Comparison of ENCODE assay signal across 24 cellular contexts in the genomic region with DNA sequence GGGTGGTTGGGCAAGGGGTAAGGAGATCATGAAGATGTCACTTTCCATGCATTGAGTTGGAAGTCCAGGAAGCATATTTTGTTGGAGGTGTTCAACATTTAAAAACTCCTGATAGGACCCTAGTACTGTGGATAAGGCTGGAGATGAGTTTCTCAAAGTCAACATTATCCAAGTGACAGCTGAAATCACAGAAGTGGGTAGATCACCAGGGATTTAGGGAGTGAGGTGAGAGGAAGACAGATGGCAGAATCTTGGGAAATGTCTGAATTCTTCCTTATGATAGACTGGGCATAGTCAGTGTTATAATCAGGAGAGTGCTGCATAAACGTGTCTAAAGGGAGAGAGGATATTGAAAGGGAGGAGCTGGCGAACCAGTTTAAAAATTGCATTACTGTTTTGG. TPM values are rescaled to one million over a fixed set of nuclear protein-coding genes. Genes with fewer than 3 reads are reported as not detected.
A peak's percentile ranks its signal among the peaks of the same experiment; 100 is the strongest.
DNase-seq lines count a peak whose midpoint lies in the region; ATAC-seq and TF ChIP-seq lines count a peak whose summit lies in the region.
"Had no signal": no experiment of that assay in that cellular context is flagged by ENCODE, and none has a peak within 500 bp of the region (broad histone marks: within the 10 kb centered on the region; RNA-seq: fewer than 3 reads in every experiment).

No MANE protein-coding gene starts in this region.

- no peak overlapping the region for H3K27ac Mint-ChIP-seq in neural crest cell (ENCODE audit: unreplicated experiment)
- H3K27ac Mint-ChIP-seq: CD4-positive, alpha-beta memory T cell; CD4-positive, CD25-positive, alpha-beta regulatory T cell; CD8-positive, alpha-beta memory T cell had no signal

- no peaks in the 10 kb centered on the region for H3K36me3 ChIP-seq in right atrium auricular region
- H3K36me3 ChIP-seq: BE2C, BLaER1 had no signal

- H3K4me3 Mint-ChIP-seq in neural crest cell, result peak overlapping the region; percentile 12
- H3K4me3 Mint-ChIP-seq: CD14-positive monocyte; CD4-positive, CD25-positive, alpha-beta regulatory T cell; CD8-positive, alpha-beta memory T cell had no signal

- TF ChIP-seq CTCF in neural crest cell (conservative IDR thresholded peaks at IDR 0.05), result no peak
- TF ChIP-seq CTCF in right atrium auricular region (IDR thresholded peaks at IDR 0.05), result no peak

- H3K27me3 ChIP-seq in right atrium auricular region, result no peaks in the 10 kb centered on the region
- H3K27me3 ChIP-seq: BE2C, BLaER1 had no signal

- no peak overlapping the region for H3K27ac ChIP-seq in right atrium auricular region
- H3K27ac ChIP-seq: BLaER1 had no signal

- no peaks in the 10 kb centered on the region for H3K9me3 ChIP-seq in right atrium auricular region
- H3K9me3 ChIP-seq: BE2C, BLaER1 had no signal

- H3K4me1 Mint-ChIP-seq in neural crest cell, result peaks cover 13% of the 10 kb centered on the region

- peaks cover 6% of the 10 kb centered on the region for H3K36me3 Mint-ChIP-seq in neural crest cell (ENCODE audit: low read depth)
- H3K36me3 Mint-ChIP-seq: CD14-positive monocyte; CD4-positive, alpha-beta memory T cell; CD4-positive, CD25-positive, alpha-beta regulatory T cell; CD8-positive, alpha-beta memory T cell had no signal

- peaks cover 4 to 26% of the 10 kb centered on the region in 2 donors for H3K4me1 ChIP-seq in right atrium auricular region
- H3K4me1 ChIP-seq: BE2C had no signal

- peaks cover 4% of the 10 kb centered on the region for H3K9me3 Mint-ChIP-seq in neural crest cell

- DNase-seq in LHCN-M2 (ENCODE audit: low read depth) (peak; percentile 69), neural crest cell (ENCODE audit: low read depth, low spot score) (no peak), HuH-7.5 (ENCODE audit: low spot score) (no peak), right atrium auricular region (ENCODE audit: low spot score) (no peak)
- DNase-seq: 8988T; ACHN; BE2C; C1 segment of cervical spinal cord; CD4-positive, alpha-beta memory T cell; CD4-positive, CD25-positive, alpha-beta regulatory T cell; CD8-positive, alpha-beta memory T cell; COR-L47; DMS 273 treated with DMSO at 0.1 percent for 48 hours; DMS153; DMS53; DMS79; DND-41; EL; GDM1 had no signal

- peak; percentile 45 for ATAC-seq in esophagus mucosa
- no peak for ATAC-seq in GM21390 (IDR thresholded peaks at IDR 0.05; ENCODE audit: unreplicated experiment)
- ATAC-seq: GM12878 had no signal

- H3K4me3 ChIP-seq in right atrium auricular region, result no peak overlapping the region
- H3K4me3 ChIP-seq: BLaER1, GM12878 had no signal

- no peaks in the 10 kb centered on the region for H3K27me3 Mint-ChIP-seq in neural crest cell (ENCODE audit: low read depth)

RNA-seq across cellular contexts. Expression of gene RASAL2, which starts 5.3 kb away (rescaled TPM):
- total RNA-seq in LHCN-M2 (2014; rRNA removed), result 24.7 and 33.0 TPM in 2 replicates
- polyA plus RNA-seq in LHCN-M2 (2012), result 13.7 TPM
- total RNA-seq in esophagus mucosa, result 19.2 TPM
- total RNA-seq in neural crest cell, result 20.9 and 25.5 TPM in 2 replicates
- 10 to 100 TPM; 34.1 to 44.7 TPM for total RNA-seq in right atrium auricular region
- total RNA-seq: CD4-positive, CD25-positive, alpha-beta regulatory T cell had no signal
- polyA plus RNA-seq: CD4-positive, alpha-beta memory T cell; CD4-positive, CD25-positive, alpha-beta regulatory T cell; CD8-positive, alpha-beta memory T cell had no signal
